Comparison of ENCODE assay signal across 8 cellular contexts in the genomic region with DNA sequence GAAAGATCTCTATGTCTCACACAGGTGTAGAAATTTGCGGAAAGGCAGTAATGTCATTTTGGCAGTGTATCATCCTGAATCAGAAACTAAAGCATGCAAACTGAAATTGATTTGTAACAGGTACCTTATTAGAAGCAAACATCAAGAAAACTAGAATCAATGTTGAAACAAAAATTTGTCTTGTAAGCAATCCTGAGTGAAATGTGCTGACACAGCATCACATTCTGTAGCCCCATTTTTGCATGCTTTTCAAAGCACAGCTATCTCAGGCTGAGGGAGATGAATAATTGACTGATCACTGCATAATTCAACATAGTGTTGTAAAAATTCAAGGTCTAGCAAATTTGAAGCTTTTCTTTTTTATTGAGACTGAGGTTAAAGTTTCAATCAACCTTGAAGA.
"Had no signal": no experiment of that assay in that cellular context is flagged by ENCODE, and none has a peak within 500 bp of the region (broad histone marks: within the 10 kb centered on the region; RNA-seq: fewer than 3 reads in every experiment).

No MANE protein-coding gene starts in this region.

- FAIRE-seq: H54, HTR-8/SVneo had no signal

- H3K9me3 Mint-ChIP-seq: H9 had no signal

- H3K27ac Mint-ChIP-seq: H9 had no signal

- H3K9ac ChIP-seq: GM23248, KMS-11 had no signal

- DNase-seq: GM23248, GOT3, H9, HCEC 1CT, KBM-7 had no signal

- H3K27ac ChIP-seq: GM23248, KMS-11 had no signal

- H3K4me3 Mint-ChIP-seq: H9 had no signal

- H3K4me3 ChIP-seq: GM23248 had no signal

- H3K4me1 Mint-ChIP-seq: H9 had no signal

- H2AFZ ChIP-seq: GM23248 had no signal

- H3K4me2 ChIP-seq: KMS-11 had no signal
